12 cellular contexts compared by ENCODE assay signal in genomic region chr14:35337074-35337556, GRCh38. TPM values are rescaled to one million over a fixed set of nuclear protein-coding genes. Genes with fewer than 3 reads are reported as not detected.
A peak's percentile ranks its signal among the peaks of the same experiment; 100 is the strongest.
DNase-seq lines count a peak whose midpoint lies in the region; ATAC-seq and TF ChIP-seq lines count a peak whose summit lies in the region.
"Had no signal": no experiment of that assay in that cellular context is flagged by ENCODE, and none has a peak within 500 bp of the region (broad histone marks: within the 10 kb centered on the region; RNA-seq: fewer than 3 reads in every experiment).

No MANE protein-coding gene starts in this region.

- H3K36me3 ChIP-seq in mesodermal cell (ENCODE audit: control insufficient read depth, insufficient read depth, low read length) (no peaks in the 10 kb centered on the region), stomach smooth muscle (ENCODE audit: control insufficient read depth in 2 of 2, insufficient read depth in 2 of 2, low read length in 2 of 2) (no peaks in the 10 kb centered on the region)

- peak overlapping the region; percentile 23 to 68 for H3K9ac ChIP-seq in stomach smooth muscle (ENCODE audit: low read length in 2 of 2)

- ATAC-seq in naive thymus-derived CD8-positive, alpha-beta T cell: no peak
- ATAC-seq in HG03460 (IDR thresholded peaks at IDR 0.05; ENCODE audit: unreplicated experiment) (no peak), GM19395 (IDR thresholded peaks at IDR 0.05; ENCODE audit: unreplicated experiment) (no peak), GM21825 (IDR thresholded peaks at IDR 0.05; ENCODE audit: unreplicated experiment) (no peak)

- H3K9me3 ChIP-seq in mesodermal cell (ENCODE audit: control insufficient read depth, low read length) (no peaks in the 10 kb centered on the region), stomach smooth muscle (ENCODE audit: control insufficient read depth in 2 of 2, low read length in 2 of 2) (no peaks in the 10 kb centered on the region)

- H3K4me3 ChIP-seq in coronary artery (peak overlapping the region; percentile 28), mesodermal cell (ENCODE audit: extremely low read depth, insufficient read depth, low read length, poor library complexity, severe bottlenecking) (no peak overlapping the region), stomach smooth muscle (ENCODE audit: low read length in 2 of 2) (peak overlapping the region in 1 of 2 donors; percentile 49)

- no peaks in the 10 kb centered on the region for H3K9me3 Mint-ChIP-seq in naive thymus-derived CD8-positive, alpha-beta T cell

- peaks cover 22 to 62% (median 50%) of the 10 kb centered on the region in 4 donors for H3K4me1 Mint-ChIP-seq in naive thymus-derived CD8-positive, alpha-beta T cell

- H3K27ac ChIP-seq in coronary artery (peak overlapping the region; percentile 87 to 91), mesodermal cell (ENCODE audit: low read depth, low read length, severe bottlenecking) (peak overlapping the region; percentile 78), stomach smooth muscle (ENCODE audit: low read length) (peak overlapping the region; percentile 95)

- no peaks in the 10 kb centered on the region for H3K36me3 Mint-ChIP-seq in naive thymus-derived CD8-positive, alpha-beta T cell

- 86 to 90% methylated on average over 5 to 6 of the region's 9 CpGs for WGBS in mesodermal cell (ENCODE audit: insufficient coverage in 2 of 2), 2 experiments

- H3K27ac Mint-ChIP-seq in naive thymus-derived CD8-positive, alpha-beta T cell: peak overlapping the region in 4 of 10 donors; percentile 28 to 76 (median 61)

- H3K4me1 ChIP-seq in mesodermal cell (ENCODE audit: control insufficient read depth, insufficient read depth, low read length, poor library complexity, severe bottlenecking): peaks cover 45% of the 10 kb centered on the region
- H3K4me1 ChIP-seq in stomach smooth muscle (ENCODE audit: control insufficient read depth, insufficient read depth, low read length): peaks cover 57% of the 10 kb centered on the region

- POLR2A ChIA-PET in naive thymus-derived CD8-positive, alpha-beta T cell (lab: Charles Lee): interaction anchor here (1.1 to 1.5 kb wide), 2 partner anchors 67 to 68 kb away, joined by 4 read pairs; no protein-coding TSS in a partner anchor

- no peak for TF ChIP-seq CTCF in coronary artery (IDR thresholded peaks at IDR 0.05)

- no peaks in the 10 kb centered on the region for H3K27me3 Mint-ChIP-seq in naive thymus-derived CD8-positive, alpha-beta T cell

- H3K4me3 Mint-ChIP-seq in naive thymus-derived CD8-positive, alpha-beta T cell: no peak overlapping the region

- DNase-seq in NCI-H526 (lab: John Stamatoyannopoulos, UW) (peak; percentile 21 to 33), coronary artery (ENCODE audit: low spot score) (no peak)
- no peak for DNase-seq in naive thymus-derived CD8-positive, alpha-beta T cell
- DNase-seq: activated T-cell treated with anti-CD3 and anti-CD28 coated beads for 4 hours; DND-41; NCI-H2227 treated with DMSO at 0.1 percent for 48 hours; stimulated activated CD4-positive, alpha-beta T cell treated with anti-CD3 and anti-CD28 coated beads, Interleukin-4, amount 100 ng/mL, for 24 hours had no signal

- no peaks in the 10 kb centered on the region for H3K27me3 ChIP-seq in stomach smooth muscle (ENCODE audit: control insufficient read depth in 1 of 2, insufficient read depth in 2 of 2, low read length in 2 of 2)

RNA-seq across cellular contexts. Expression of gene PSMA6, which starts 44.9 kb away (rescaled TPM):
- polyA plus RNA-seq in mesodermal cell (2013, experiment 1 of 2): 173 TPM
- polyA plus RNA-seq in mesodermal cell (2013, experiment 2 of 2): 188 TPM
- total RNA-seq in naive thymus-derived CD8-positive, alpha-beta T cell: 100 to 1,000 TPM; 104 to 126 TPM
- polyA plus RNA-seq in naive thymus-derived CD8-positive, alpha-beta T cell: 100 to 1,000 TPM; 256 to 378 (median 273) TPM

Comparison
In these comparisons a context has a peak if more than half of its experiments do, and no peak if none do; other contexts are left out.
1. DNase-seq: peak in NCI-H526 (2 of 2); none in coronary artery (single experiment) and naive thymus-derived CD8-positive, alpha-beta T cell (0 of 10).
2. Peak in every context shown above with its lines, with median percentiles within 50 percentile points of each other: H3K27ac ChIP-seq.